10 cellular contexts compared by ENCODE assay signal in genomic region chr3:43477600-43477999, GRCh38.
DNase-seq lines count a peak whose midpoint lies in the region; ATAC-seq and TF ChIP-seq lines count a peak whose summit lies in the region.
"Had no signal": no experiment of that assay in that cellular context is flagged by ENCODE, and none has a peak within 500 bp of the region (broad histone marks: within the 10 kb centered on the region; RNA-seq: fewer than 3 reads in every experiment).

No MANE protein-coding gene starts in this region.

- H3K4me3 Mint-ChIP-seq in T-helper 1 cell treated with Interleukin-12 subunit alpha and Interleukin-12 subunit beta and Interleukin-4 antibody, amounts not matched to agents 30 μg/mL and 1 μg/mL, for 36 hours: peak overlapping the region; percentile 44
- no peak overlapping the region for H3K4me3 Mint-ChIP-seq in activated T-cell treated with anti-CD3 and anti-CD28 coated beads, Interleukin-2, amount 50 U/mL, for 4 hours

- H3K27me3 Mint-ChIP-seq in T-helper 1 cell treated with Interleukin-12 subunit alpha and Interleukin-12 subunit beta and Interleukin-4 antibody, amounts not matched to agents 30 μg/mL and 1 μg/mL, for 36 hours (ENCODE audit: low read depth): peaks cover 10% of the 10 kb centered on the region
- H3K27me3 Mint-ChIP-seq in activated T-cell treated with anti-CD3 and anti-CD28 coated beads, Interleukin-2, amount 50 U/mL, for 4 hours (ENCODE audit: low read depth): no peaks in the 10 kb centered on the region

- peak; percentile 61 for DNase-seq in activated T-cell treated with anti-CD3 and anti-CD28 coated beads, Interleukin-2, amount 50 U/mL, for 4 hours
- peak; percentile 24 for DNase-seq in left ventricle myocardium inferior
- peak; percentile 30 to 65 for DNase-seq in stimulated activated CD4-positive, alpha-beta T cell treated with anti-CD3 and anti-CD28 coated beads, Interleukin-4, amount 100 ng/mL, for 4 hours
- no peak for DNase-seq in coronary artery (ENCODE audit: low spot score)
- DNase-seq in SKM-1 (lab: John Stamatoyannopoulos, UW; ENCODE audit: unreplicated experiment): no peak
- DNase-seq in AG08395 (ENCODE audit: low spot score): no peak
- no peak for DNase-seq in NCI-H526 (lab: John Stamatoyannopoulos, UW)
- DNase-seq: MM.1S had no signal

- H3K9me3 ChIP-seq in left ventricle myocardium inferior (replicated peaks): no peaks in the 10 kb centered on the region

- H3K9me3 Mint-ChIP-seq in T-helper 1 cell treated with Interleukin-12 subunit alpha and Interleukin-12 subunit beta and Interleukin-4 antibody, amounts not matched to agents 30 μg/mL and 1 μg/mL, for 36 hours: peaks cover 9% of the 10 kb centered on the region
- H3K9me3 Mint-ChIP-seq in activated T-cell treated with anti-CD3 and anti-CD28 coated beads, Interleukin-2, amount 50 U/mL, for 4 hours: peaks cover 4% of the 10 kb centered on the region

- no peaks in the 10 kb centered on the region for H3K27me3 ChIP-seq in left ventricle myocardium inferior (ENCODE audit: low read depth)
- H3K27me3 ChIP-seq: BLaER1 treated with 17β-estradiol and CSF1 and Interleukin-3, amounts not matched to agents 10 nM and 100 nM had no signal

- peak; percentile 89 to 98 for ATAC-seq in activated T-cell treated with anti-CD3 and anti-CD28 coated beads, Interleukin-2, amount 50 U/mL, for 4 hours

- peaks cover 22% of the 10 kb centered on the region for H3K4me1 Mint-ChIP-seq in T-helper 1 cell treated with Interleukin-12 subunit alpha and Interleukin-12 subunit beta and Interleukin-4 antibody, amounts not matched to agents 30 μg/mL and 1 μg/mL, for 36 hours (ENCODE audit: low read depth)
- H3K4me1 Mint-ChIP-seq in activated T-cell treated with anti-CD3 and anti-CD28 coated beads, Interleukin-2, amount 50 U/mL, for 4 hours (ENCODE audit: low read depth): peaks cover 47% of the 10 kb centered on the region

- TF ChIP-seq CTCF in left ventricle myocardium inferior (IDR thresholded peaks at IDR 0.05; ENCODE audit: borderline replicate concordance) (no peak), coronary artery (IDR thresholded peaks at IDR 0.05) (no peak)

- H3K36me3 ChIP-seq in left ventricle myocardium inferior: no peaks in the 10 kb centered on the region
- H3K36me3 ChIP-seq: BLaER1 treated with 17β-estradiol and CSF1 and Interleukin-3, amounts not matched to agents 10 nM and 100 nM had no signal

- H3K4me1 ChIP-seq in left ventricle myocardium inferior: peaks cover 17% of the 10 kb centered on the region

- peak overlapping the region; percentile 87 for H3K27ac Mint-ChIP-seq in T-helper 1 cell treated with Interleukin-12 subunit alpha and Interleukin-12 subunit beta and Interleukin-4 antibody, amounts not matched to agents 30 μg/mL and 1 μg/mL, for 36 hours

- H3K4me3 ChIP-seq in left ventricle myocardium inferior (no peak overlapping the region), coronary artery (no peak overlapping the region)
- H3K4me3 ChIP-seq: BLaER1 treated with 17β-estradiol and CSF1 and Interleukin-3, amounts not matched to agents 10 nM and 100 nM had no signal

- intact Hi-C loops in left ventricle myocardium inferior (cut with micrococcal nuclease): no loop called here

- H3K27ac ChIP-seq in left ventricle myocardium inferior (replicated peaks): peak overlapping the region; percentile 59
- no peak overlapping the region for H3K27ac ChIP-seq in coronary artery
- H3K27ac ChIP-seq: BLaER1 treated with 17β-estradiol and CSF1 and Interleukin-3, amounts not matched to agents 10 nM and 100 nM had no signal

- H3K36me3 Mint-ChIP-seq in T-helper 1 cell treated with Interleukin-12 subunit alpha and Interleukin-12 subunit beta and Interleukin-4 antibody, amounts not matched to agents 30 μg/mL and 1 μg/mL, for 36 hours (ENCODE audit: low read depth): peaks cover 16% of the 10 kb centered on the region
- peaks cover 9% of the 10 kb centered on the region for H3K36me3 Mint-ChIP-seq in activated T-cell treated with anti-CD3 and anti-CD28 coated beads, Interleukin-2, amount 50 U/mL, for 4 hours (ENCODE audit: insufficient read depth)

Comparison
In these comparisons a context has a peak if more than half of its experiments do, and no peak if none do; other contexts are left out.
1. DNase-seq: peak in activated T-cell treated with anti-CD3 and anti-CD28 coated beads, Interleukin-2, amount 50 U/mL, for 4 hours (single experiment), left ventricle myocardium inferior (single experiment) and stimulated activated CD4-positive, alpha-beta T cell treated with anti-CD3 and anti-CD28 coated beads, Interleukin-4, amount 100 ng/mL, for 4 hours (2 of 2); none in coronary artery (single experiment), SKM-1 (single experiment), AG08395 (single experiment) and NCI-H526 (0 of 2).